8 cellular contexts compared by ENCODE assay signal in the genomic region with DNA sequence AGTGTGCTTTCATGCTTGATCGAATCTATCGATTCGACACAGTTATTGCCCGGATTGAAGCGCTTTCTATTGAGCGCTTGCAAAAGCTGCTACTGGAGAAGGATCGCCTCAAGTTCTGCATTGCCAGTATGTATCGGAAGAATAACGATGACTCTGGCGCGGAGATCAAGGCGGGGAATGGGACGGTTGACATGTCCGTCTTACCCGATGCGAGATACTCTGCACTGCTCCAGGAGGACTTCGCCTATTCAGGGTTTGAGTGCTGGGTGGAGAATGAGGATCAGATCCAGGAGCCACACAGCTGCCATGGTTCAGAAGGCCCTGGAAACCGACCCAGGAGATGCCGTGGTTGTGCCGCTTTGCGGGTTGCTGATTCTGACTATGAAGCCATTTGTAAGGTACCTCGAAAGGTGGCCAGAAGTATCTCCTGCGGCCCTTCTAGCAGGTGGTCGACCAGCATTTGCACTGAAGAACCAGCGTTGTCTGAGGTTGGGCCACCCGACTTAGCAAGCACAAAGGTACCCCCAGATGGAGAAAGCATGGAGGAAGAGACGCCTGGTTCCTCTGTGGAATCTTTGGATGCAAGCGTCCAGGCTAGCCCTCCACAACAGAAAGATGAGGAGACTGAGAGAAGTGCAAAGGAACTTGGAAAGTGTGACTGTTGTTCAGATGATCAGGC.
DNase-seq lines count a peak whose midpoint lies in the region; ATAC-seq and TF ChIP-seq lines count a peak whose summit lies in the region.
"Not testable (repeated sequence)": the region's sequence is repeated elsewhere in the genome, so short reads cannot be mapped to it uniquely, and the experiment has no call there.

No MANE protein-coding gene starts in this region.

- not testable (repeated sequence) for TF ChIP-seq CTCF in colonic mucosa (IDR thresholded peaks at IDR 0.05); thyroid gland (IDR thresholded peaks at IDR 0.05)

- intact Hi-C loops in activated CD4-positive, alpha-beta memory T cell treated with anti-CD3 and anti-CD28 coated beads for 36 hours (cut with micrococcal nuclease); colonic mucosa (cut with DNase I); thyroid gland (cut with DNase I): not testable (repeated sequence)

- H3K4me3 ChIP-seq in colonic mucosa (peak overlapping the region; percentile 49), iPS-11a (ENCODE audit: low read depth, low read length) (peak overlapping the region; percentile 38), thyroid gland (replicated peaks in 1 of 3) (peak overlapping the region in 2 of 3 donors; percentile 4 to 44)

- H3K36me3 Mint-ChIP-seq in activated CD4-positive, alpha-beta memory T cell treated with anti-CD3 and anti-CD28 coated beads for 36 hours = not testable (repeated sequence)

- not testable (repeated sequence) for H3K9me3 Mint-ChIP-seq in activated CD4-positive, alpha-beta memory T cell treated with anti-CD3 and anti-CD28 coated beads for 36 hours

- ATAC-seq in HG02571 (IDR thresholded peaks at IDR 0.05; ENCODE audit: unreplicated experiment) = peak; percentile 1

- H3K9me3 ChIP-seq in colonic mucosa, thyroid gland: not testable (repeated sequence)

- not testable (repeated sequence) for H3K27me3 ChIP-seq in colonic mucosa, thyroid gland

- H3K4me1 Mint-ChIP-seq in activated CD4-positive, alpha-beta memory T cell treated with anti-CD3 and anti-CD28 coated beads for 36 hours (ENCODE audit: low read depth) = peaks cover 11% of the 10 kb centered on the region

- H3K9ac ChIP-seq in colonic mucosa (ENCODE audit: low read depth in 2 of 2, low read length in 2 of 2) = peak overlapping the region; percentile 2 to 55

- DNase-seq in EL (peak; percentile 49), NCI-H2227 (lab: John Stamatoyannopoulos, UW; ENCODE audit: unreplicated experiment) (peak; percentile 6), colonic mucosa (peak; percentile 54), nucleus accumbens (lab: John Stamatoyannopoulos, UW) (peak in 32 of 56 donors; percentile 2 to 45 (median 13)), thyroid gland (peak in 1 of 2 donors; percentile 1)
- DNase-seq in activated CD4-positive, alpha-beta memory T cell treated with anti-CD3 and anti-CD28 coated beads for 36 hours = peak; percentile 40

- WGBS in thyroid gland, 2 donors = 10 to 46% methylated on average over 6 to 22 of the region's 28 CpGs

- H3K27me3 Mint-ChIP-seq in activated CD4-positive, alpha-beta memory T cell treated with anti-CD3 and anti-CD28 coated beads for 36 hours = not testable (repeated sequence)

- not testable (repeated sequence) for TF ChIP-seq POLR2A in thyroid gland (IDR thresholded peaks at IDR 0.05)

- not testable (repeated sequence) for H3K4me1 ChIP-seq in colonic mucosa, thyroid gland

- H3K4me3 Mint-ChIP-seq in activated CD4-positive, alpha-beta memory T cell treated with anti-CD3 and anti-CD28 coated beads for 36 hours = peak overlapping the region; percentile 82

- H3K27ac Mint-ChIP-seq in activated CD4-positive, alpha-beta memory T cell treated with anti-CD3 and anti-CD28 coated beads for 36 hours = not testable (repeated sequence)

- peak overlapping the region; percentile 44 for H3K27ac ChIP-seq in colonic mucosa
- H3K27ac ChIP-seq in thyroid gland = not testable (repeated sequence)

- CTCF ChIA-PET in activated CD4-positive, alpha-beta memory T cell treated with anti-CD3 and anti-CD28 coated beads for 36 hours (lab: Charles Lee) = not testable (repeated sequence)

- not testable (repeated sequence) for H3K36me3 ChIP-seq in colonic mucosa, thyroid gland

- POLR2A ChIA-PET in activated CD4-positive, alpha-beta memory T cell treated with anti-CD3 and anti-CD28 coated beads for 36 hours (lab: Charles Lee) = not testable (repeated sequence)
